Comparison of ENCODE assay signal across 11 cellular contexts in genomic region chr5:57841671-57842375, GRCh38.
DNase-seq lines count a peak whose midpoint lies in the region; ATAC-seq and TF ChIP-seq lines count a peak whose summit lies in the region.
"Had no signal": no experiment of that assay in that cellular context is flagged by ENCODE, and none has a peak within 500 bp of the region (broad histone marks: within the 10 kb centered on the region; RNA-seq: fewer than 3 reads in every experiment).

No MANE protein-coding gene starts in this region.

- peaks cover 34% of the 10 kb centered on the region for H3K4me1 ChIP-seq in mesodermal cell (ENCODE audit: control insufficient read depth, insufficient read depth, low read length, poor library complexity, severe bottlenecking)

- H3K9me3 Mint-ChIP-seq in endothelial cell (ENCODE audit: unreplicated experiment), result no peaks in the 10 kb centered on the region
- no peaks in the 10 kb centered on the region for H3K9me3 Mint-ChIP-seq in activated CD4-positive, alpha-beta T cell treated with anti-CD3 and anti-CD28 coated beads for 36 hours (ENCODE audit: low read depth)

- H3K27ac ChIP-seq in mesodermal cell (ENCODE audit: low read depth, low read length, severe bottlenecking), result peak overlapping the region; percentile 95

- peaks cover 2% of the 10 kb centered on the region for H3K27me3 Mint-ChIP-seq in endothelial cell (ENCODE audit: unreplicated experiment)
- H3K27me3 Mint-ChIP-seq in activated CD4-positive, alpha-beta T cell treated with anti-CD3 and anti-CD28 coated beads for 36 hours, result peaks cover 10% of the 10 kb centered on the region

- no peaks in the 10 kb centered on the region for H3K36me3 Mint-ChIP-seq in endothelial cell (ENCODE audit: low read depth, unreplicated experiment)
- H3K36me3 Mint-ChIP-seq in activated CD4-positive, alpha-beta T cell treated with anti-CD3 and anti-CD28 coated beads for 36 hours (ENCODE audit: low read depth), result no peaks in the 10 kb centered on the region

- DNase-seq in Ammon's horn (ENCODE audit: low spot score) (peak; percentile 13), NCI-H226 (peak; percentile 97), endothelial cell (ENCODE audit: low spot score) (peak; percentile 17)
- DNase-seq in activated naive CD4-positive, alpha-beta T cell (lab: John Stamatoyannopoulos, UW), result no peak
- DNase-seq in activated CD4-positive, alpha-beta T cell treated with anti-CD3 and anti-CD28 coated beads for 36 hours, result no peak
- DNase-seq: activated T-cell treated with anti-CD3 and anti-CD28 coated beads, Interleukin-2, amount 50 U/mL, for 1 hour; DMS53; Karpas-422 had no signal

- WGBS in mesodermal cell (ENCODE audit: insufficient coverage in 2 of 2), 2 experiments, result 40 to 80% methylated on average over 1 of the region's 5 CpGs

- peaks cover 4% of the 10 kb centered on the region for H3K9me3 ChIP-seq in mesodermal cell (ENCODE audit: control insufficient read depth, low read length)

- POLR2A ChIA-PET in activated CD4-positive, alpha-beta T cell treated with anti-CD3 and anti-CD28 coated beads for 36 hours (lab: Charles Lee), result no interaction called here

- H3K4me1 Mint-ChIP-seq in endothelial cell (ENCODE audit: unreplicated experiment), result peaks cover 37% of the 10 kb centered on the region
- H3K4me1 Mint-ChIP-seq in activated CD4-positive, alpha-beta T cell treated with anti-CD3 and anti-CD28 coated beads for 36 hours, result no peaks in the 10 kb centered on the region

- intact Hi-C loops in activated CD4-positive, alpha-beta T cell treated with anti-CD3 and anti-CD28 coated beads for 36 hours (cut with DNase I, micrococcal nuclease), result no loop called here

- no peak overlapping the region for H3K4me3 ChIP-seq in mesodermal cell (ENCODE audit: extremely low read depth, insufficient read depth, low read length, poor library complexity, severe bottlenecking)

- no peaks in the 10 kb centered on the region for H3K36me3 ChIP-seq in mesodermal cell (ENCODE audit: control insufficient read depth, insufficient read depth, low read length)

- H3K27ac Mint-ChIP-seq in endothelial cell (ENCODE audit: unreplicated experiment), result peak overlapping the region; percentile 86
- no peak overlapping the region for H3K27ac Mint-ChIP-seq in activated CD4-positive, alpha-beta T cell treated with anti-CD3 and anti-CD28 coated beads for 36 hours

- no peak for ATAC-seq in GM21390 (IDR thresholded peaks at IDR 0.05; ENCODE audit: unreplicated experiment)
- ATAC-seq in HG02885 (IDR thresholded peaks at IDR 0.05; ENCODE audit: poor library complexity, unreplicated experiment), result no peak
- ATAC-seq in activated CD4-positive, alpha-beta T cell treated with anti-CD3 and anti-CD28 coated beads for 36 hours, result no peak

- CTCF ChIA-PET in activated CD4-positive, alpha-beta T cell treated with anti-CD3 and anti-CD28 coated beads for 36 hours (lab: Charles Lee), result no interaction called here

- no peak overlapping the region for H3K4me3 Mint-ChIP-seq in endothelial cell (ENCODE audit: unreplicated experiment)
- no peak overlapping the region for H3K4me3 Mint-ChIP-seq in activated CD4-positive, alpha-beta T cell treated with anti-CD3 and anti-CD28 coated beads for 36 hours

- TF ChIP-seq CTCF in endothelial cell (IDR thresholded peaks at IDR 0.05; ENCODE audit: unreplicated experiment), result no peak

Comparison
In these comparisons a context has a peak if more than half of its experiments do, and no peak if none do; other contexts are left out.
1. DNase-seq: peak in Ammon's horn (single experiment), NCI-H226 (single experiment) and endothelial cell (single experiment); none in activated naive CD4-positive, alpha-beta T cell (0 of 4) and activated CD4-positive, alpha-beta T cell treated with anti-CD3 and anti-CD28 coated beads for 36 hours (single experiment).